26 cellular contexts compared by ENCODE assay signal in the genomic region with DNA sequence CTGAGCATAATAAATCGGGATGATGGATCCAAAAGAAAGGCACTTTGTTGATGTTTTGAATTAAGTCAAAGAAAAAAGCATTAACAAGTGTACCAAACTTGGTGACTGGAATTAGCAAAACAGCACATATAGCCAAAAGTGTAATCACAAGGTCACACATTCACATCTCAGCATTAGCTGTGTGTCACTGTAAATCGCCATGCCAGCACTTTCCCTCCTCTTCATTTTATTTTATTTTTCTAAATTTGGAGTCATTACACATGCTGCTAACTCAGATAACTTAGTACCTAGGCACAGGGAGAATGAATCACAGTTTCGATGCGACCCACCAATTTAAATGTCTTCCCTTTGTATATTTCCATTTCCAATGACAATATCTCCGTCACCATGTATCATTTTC.
"Had no signal": no experiment of that assay in that cellular context is flagged by ENCODE, and none has a peak within 500 bp of the region (broad histone marks: within the 10 kb centered on the region; RNA-seq: fewer than 3 reads in every experiment).

No MANE protein-coding gene starts in this region.

- H3K4me3 ChIP-seq: colonic mucosa, coronary artery, dorsolateral prefrontal cortex, esophagus muscularis mucosa, esophagus squamous epithelium, gastrocnemius medialis, gastroesophageal sphincter, heart left ventricle, heart right ventricle had no signal

- H3K27ac ChIP-seq: colonic mucosa, coronary artery, dorsolateral prefrontal cortex, epithelial cell of prostate, esophagus muscularis mucosa, esophagus squamous epithelium, foreskin keratinocyte, gastrocnemius medialis, gastroesophageal sphincter, heart left ventricle, heart right ventricle had no signal

- FAIRE-seq: colon, endometrium, endothelial cell of umbilical vein, frontal cortex had no signal

- H3K9me3 ChIP-seq: colonic mucosa, esophagus muscularis mucosa, esophagus squamous epithelium, gastrocnemius medialis, gastroesophageal sphincter, heart left ventricle, heart right ventricle had no signal

- H3K27me3 ChIP-seq: colonic mucosa, dorsolateral prefrontal cortex, esophagus muscularis mucosa, esophagus squamous epithelium, gastrocnemius medialis, gastroesophageal sphincter, heart left ventricle, heart right ventricle had no signal

- H3K36me3 ChIP-seq: colonic mucosa, esophagus muscularis mucosa, esophagus squamous epithelium, gastrocnemius medialis, gastroesophageal sphincter, heart left ventricle, heart right ventricle had no signal

- ATAC-seq: effector memory CD8-positive, alpha-beta T cell; esophagus mucosa; foreskin keratinocyte; gastrocnemius medialis; gastroesophageal sphincter; heart left ventricle; heart right ventricle had no signal

- H3K4me1 ChIP-seq: colonic mucosa, esophagus muscularis mucosa, foreskin keratinocyte, gastrocnemius medialis, gastroesophageal sphincter, heart left ventricle, heart right ventricle had no signal

- DNase-seq: colonic mucosa; cortex of kidney; dermis blood vessel endothelial cell; dorsolateral prefrontal cortex; effector CD4-positive, alpha-beta T cell; effector CD8-positive, alpha-beta T cell; effector memory CD4-positive, alpha-beta T cell; effector memory CD8-positive, alpha-beta T cell; endodermal cell; erythroblast; esophagus squamous epithelium; foreskin fibroblast; foreskin keratinocyte; gastrocnemius medialis; glutamatergic neuron; heart left ventricle; heart right ventricle had no signal
